Comparison of ENCODE assay signal across 2 cellular contexts in genomic region chr16:155031-155398, GRCh38.
TF ChIP-seq lines count a peak whose summit lies in the region.

No MANE protein-coding gene starts in this region.

TF ChIP-seq in GM23338, 12 proteins besides CTCF, POLR2A, EP300 and RAD21:
- TF ChIP-seq POLR2AphosphoS5 (IDR thresholded peaks at IDR 0.05; ENCODE audit: low read depth) (no peak), ZNF114 (CRISPR knock-in tag; IDR thresholded peaks at IDR 0.05) (no peak), EZH2phosphoT487 (IDR thresholded peaks at IDR 0.05; ENCODE audit: unreplicated experiment) (no peak), ZNF331 (CRISPR knock-in tag; IDR thresholded peaks at IDR 0.05; ENCODE audit: low read depth) (no peak), ETS1 (IDR thresholded peaks at IDR 0.05) (no peak), CREB1 (CRISPR knock-in tag; IDR thresholded peaks at IDR 0.05; ENCODE audit: low read depth) (no peak), NANOG (IDR thresholded peaks at IDR 0.05; ENCODE audit: borderline replicate concordance) (no peak), REST (IDR thresholded peaks at IDR 0.05; ENCODE audit: unreplicated experiment) (no peak), ZNF462 (CRISPR knock-in tag; IDR thresholded peaks at IDR 0.05) (no peak), EZH2 (IDR thresholded peaks at IDR 0.05; ENCODE audit: low read depth, unreplicated experiment) (no peak), JUNB (IDR thresholded peaks at IDR 0.05; ENCODE audit: unreplicated experiment) (no peak), STAT1 (IDR thresholded peaks at IDR 0.05; ENCODE audit: unreplicated experiment) (no peak)

TF ChIP-seq in H1, 55 proteins besides CTCF, POLR2A, EP300 and RAD21:
- TF ChIP-seq CBX5 (IDR thresholded peaks at IDR 0.05; ENCODE audit: low read depth, low read length) = no peak
- no peak for TF ChIP-seq SIRT6 (IDR thresholded peaks at IDR 0.05; ENCODE audit: low read length)
- TF ChIP-seq BRCA1 (IDR thresholded peaks at IDR 0.05; ENCODE audit: low read depth, low read length) = no peak
- no peak for TF ChIP-seq MAFK (IDR thresholded peaks at IDR 0.05; ENCODE audit: low read depth, low read length)
TF ChIP-seq in H1: peak in this region for 0.
